ENCODE assay signal across 1 cellular context in the genomic region with DNA sequence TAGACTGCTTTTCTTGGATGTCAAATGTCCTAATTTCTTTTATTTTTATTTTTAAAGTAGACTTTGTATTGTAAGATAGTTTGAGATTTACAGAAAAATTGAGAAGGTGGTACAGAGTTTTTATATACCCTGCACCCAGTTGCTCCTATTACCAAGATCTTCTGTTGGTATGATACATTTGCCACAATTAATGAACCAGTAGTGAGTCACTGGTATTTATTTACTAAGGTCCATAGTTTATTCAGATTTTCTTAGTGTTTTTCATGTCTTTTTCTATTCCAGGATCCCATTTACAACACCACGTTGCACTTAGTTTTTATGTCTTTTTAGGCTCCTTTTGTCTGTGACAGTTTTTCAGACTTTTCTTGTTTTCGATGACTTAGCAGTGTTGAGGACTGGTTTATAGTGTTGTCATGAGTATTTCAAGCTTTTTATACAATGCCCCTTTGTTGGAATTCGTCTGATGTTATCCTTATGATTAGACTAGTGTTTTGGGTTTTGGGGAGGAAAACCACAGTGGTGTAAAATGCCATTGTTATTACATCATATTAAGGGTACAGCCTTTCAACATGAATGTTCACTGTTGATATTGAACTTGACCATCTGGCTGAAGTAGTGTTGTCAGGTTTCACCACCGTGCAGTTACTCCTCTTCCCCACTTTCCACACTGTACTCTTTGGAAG.
TF ChIP-seq lines count a peak whose summit lies in the region.

No MANE protein-coding gene starts in this region.

TF ChIP-seq in HEK293, 187 proteins besides CTCF, POLR2A, EP300 and RAD21 (continued from another document and continues in another):
- TF ChIP-seq ZFP37 (tag by site-specific recombination; IDR thresholded peaks at IDR 0.05) (no peak), SP3 (tag by site-specific recombination; IDR thresholded peaks at IDR 0.05) (no peak), ZNF211 (tag by site-specific recombination; IDR thresholded peaks at IDR 0.05; ENCODE audit: low read depth) (no peak), ZNF561 (tag by site-specific recombination; IDR thresholded peaks at IDR 0.05; ENCODE audit: borderline replicate concordance) (no peak), KLF1 (tag by site-specific recombination; IDR thresholded peaks at IDR 0.05) (no peak), ZBTB8A (tag by site-specific recombination; IDR thresholded peaks at IDR 0.05) (no peak), ZNF791 (tag by site-specific recombination; IDR thresholded peaks at IDR 0.05) (no peak), ZFP41 (tag by site-specific recombination; IDR thresholded peaks at IDR 0.05; ENCODE audit: borderline replicate concordance) (no peak), ZBTB21 (tag by site-specific recombination; IDR thresholded peaks at IDR 0.05) (no peak), ZNF366 (tag by site-specific recombination; conservative IDR thresholded peaks at IDR 0.05) (no peak; the same call in 1 of the 2 replicates), ZNF549 (tag by site-specific recombination; IDR thresholded peaks at IDR 0.05) (no peak), ZNF555 (tag by site-specific recombination; conservative IDR thresholded peaks at IDR 0.05) (no peak), SCRT2 (tag by site-specific recombination; IDR thresholded peaks at IDR 0.05) (no peak), YY1 (tag by site-specific recombination; IDR thresholded peaks at IDR 0.05) (no peak), ZXDB (tag by site-specific recombination; IDR thresholded peaks at IDR 0.05) (no peak), ZNF132 (tag by site-specific recombination; IDR thresholded peaks at IDR 0.05; ENCODE audit: borderline replicate concordance) (no peak), MZF1 (tag by site-specific recombination; IDR thresholded peaks at IDR 0.05; ENCODE audit: borderline replicate concordance) (no peak), ZNF768 (tag by site-specific recombination; IDR thresholded peaks at IDR 0.05) (no peak), ZNF433 (tag by site-specific recombination; IDR thresholded peaks at IDR 0.05; ENCODE audit: low read depth) (no peak), PRDM6 (tag by site-specific recombination; IDR thresholded peaks at IDR 0.05) (peak; percentile 86), PATZ1 (tag by site-specific recombination; IDR thresholded peaks at IDR 0.05) (0 out of 2 replicates have a peak, but pooled peaks have one; percentile 17), WT1 (tag by site-specific recombination; IDR thresholded peaks at IDR 0.05) (peak; percentile 46), ZNF580 (tag by site-specific recombination; IDR thresholded peaks at IDR 0.05) (no peak), ZNF174 (tag by site-specific recombination; IDR thresholded peaks at IDR 0.05) (no peak), ZNF639 (tag by site-specific recombination; IDR thresholded peaks at IDR 0.05) (no peak), PRDM10 (tag by site-specific recombination; IDR thresholded peaks at IDR 0.05) (no peak), ZNF585B (tag by site-specific recombination; IDR thresholded peaks at IDR 0.05) (no peak), TRIM28 (IDR thresholded peaks at IDR 0.05; ENCODE audit: borderline replicate concordance, low read length) (no peak), ZBTB6 (tag by site-specific recombination; IDR thresholded peaks at IDR 0.05) (no peak), GLIS2 (tag by site-specific recombination; IDR thresholded peaks at IDR 0.05) (no peak), GLIS1 (tag by site-specific recombination; IDR thresholded peaks at IDR 0.05) (no peak), ZNF677 (tag by site-specific recombination; IDR thresholded peaks at IDR 0.05) (no peak), MYNN (tag by site-specific recombination; IDR thresholded peaks at IDR 0.05; ENCODE audit: borderline replicate concordance) (no peak), ZNF621 (tag by site-specific recombination; IDR thresholded peaks at IDR 0.05) (no peak), ZNF311 (tag by site-specific recombination; IDR thresholded peaks at IDR 0.05; ENCODE audit: borderline replicate concordance) (no peak), ZNF37A (tag by site-specific recombination; IDR thresholded peaks at IDR 0.05) (no peak)
- TF ChIP-seq, protein P1, sequence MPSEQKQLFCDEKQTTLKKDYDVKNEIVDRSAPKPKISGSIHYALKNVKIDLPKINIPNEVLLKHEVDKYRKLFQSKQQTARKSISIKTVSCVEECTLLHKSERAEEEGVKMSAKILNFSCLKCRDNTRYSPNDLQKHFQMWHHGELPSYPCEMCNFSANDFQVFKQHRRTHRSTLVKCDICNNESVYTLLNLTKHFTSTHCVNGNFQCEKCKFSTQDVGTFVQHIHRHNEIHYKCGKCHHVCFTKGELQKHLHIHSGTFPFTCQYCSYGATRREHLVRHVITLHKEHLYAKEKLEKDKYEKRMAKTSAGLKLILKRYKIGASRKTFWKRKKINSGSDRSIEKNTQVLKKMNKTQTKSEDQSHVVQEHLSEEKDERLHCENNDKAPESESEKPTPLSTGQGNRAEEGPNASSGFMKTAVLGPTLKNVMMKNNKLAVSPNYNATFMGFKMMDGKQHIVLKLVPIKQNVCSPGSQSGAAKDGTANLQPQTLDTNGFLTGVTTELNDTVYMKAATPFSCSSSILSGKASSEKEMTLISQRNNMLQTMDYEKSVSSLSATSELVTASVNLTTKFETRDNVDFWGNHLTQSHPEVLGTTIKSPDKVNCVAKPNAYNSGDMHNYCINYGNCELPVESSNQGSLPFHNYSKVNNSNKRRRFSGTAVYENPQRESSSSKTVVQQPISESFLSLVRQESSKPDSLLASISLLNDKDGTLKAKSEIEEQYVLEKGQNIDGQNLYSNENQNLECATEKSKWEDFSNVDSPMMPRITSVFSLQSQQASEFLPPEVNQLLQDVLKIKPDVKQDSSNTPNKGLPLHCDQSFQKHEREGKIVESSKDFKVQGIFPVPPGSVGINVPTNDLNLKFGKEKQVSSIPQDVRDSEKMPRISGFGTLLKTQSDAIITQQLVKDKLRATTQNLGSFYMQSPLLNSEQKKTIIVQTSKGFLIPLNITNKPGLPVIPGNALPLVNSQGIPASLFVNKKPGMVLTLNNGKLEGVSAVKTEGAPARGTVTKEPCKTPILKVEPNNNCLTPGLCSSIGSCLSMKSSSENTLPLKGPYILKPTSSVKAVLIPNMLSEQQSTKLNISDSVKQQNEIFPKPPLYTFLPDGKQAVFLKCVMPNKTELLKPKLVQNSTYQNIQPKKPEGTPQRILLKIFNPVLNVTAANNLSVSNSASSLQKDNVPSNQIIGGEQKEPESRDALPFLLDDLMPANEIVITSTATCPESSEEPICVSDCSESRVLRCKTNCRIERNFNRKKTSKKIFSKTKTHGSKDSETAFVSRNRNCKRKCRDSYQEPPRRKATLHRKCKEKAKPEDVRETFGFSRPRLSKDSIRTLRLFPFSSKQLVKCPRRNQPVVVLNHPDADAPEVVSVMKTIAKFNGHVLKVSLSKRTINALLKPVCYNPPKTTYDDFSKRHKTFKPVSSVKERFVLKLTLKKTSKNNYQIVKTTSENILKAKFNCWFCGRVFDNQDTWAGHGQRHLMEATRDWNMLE (tag by site-specific recombination; conservative IDR thresholded peaks at IDR 0.05; ENCODE audit: low read depth) = 0 out of 2 replicates have a peak, but pooled peaks have one; percentile 19
- TF ChIP-seq, protein P2, sequence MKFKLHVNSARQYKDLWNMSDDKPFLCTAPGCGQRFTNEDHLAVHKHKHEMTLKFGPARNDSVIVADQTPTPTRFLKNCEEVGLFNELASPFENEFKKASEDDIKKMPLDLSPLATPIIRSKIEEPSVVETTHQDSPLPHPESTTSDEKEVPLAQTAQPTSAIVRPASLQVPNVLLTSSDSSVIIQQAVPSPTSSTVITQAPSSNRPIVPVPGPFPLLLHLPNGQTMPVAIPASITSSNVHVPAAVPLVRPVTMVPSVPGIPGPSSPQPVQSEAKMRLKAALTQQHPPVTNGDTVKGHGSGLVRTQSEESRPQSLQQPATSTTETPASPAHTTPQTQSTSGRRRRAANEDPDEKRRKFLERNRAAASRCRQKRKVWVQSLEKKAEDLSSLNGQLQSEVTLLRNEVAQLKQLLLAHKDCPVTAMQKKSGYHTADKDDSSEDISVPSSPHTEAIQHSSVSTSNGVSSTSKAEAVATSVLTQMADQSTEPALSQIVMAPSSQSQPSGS (tag by site-specific recombination; IDR thresholded peaks at IDR 0.05; ENCODE audit: low read depth) = 0 out of 2 replicates have a peak, but pooled peaks have one; percentile 7
- TF ChIP-seq, protein P3, sequence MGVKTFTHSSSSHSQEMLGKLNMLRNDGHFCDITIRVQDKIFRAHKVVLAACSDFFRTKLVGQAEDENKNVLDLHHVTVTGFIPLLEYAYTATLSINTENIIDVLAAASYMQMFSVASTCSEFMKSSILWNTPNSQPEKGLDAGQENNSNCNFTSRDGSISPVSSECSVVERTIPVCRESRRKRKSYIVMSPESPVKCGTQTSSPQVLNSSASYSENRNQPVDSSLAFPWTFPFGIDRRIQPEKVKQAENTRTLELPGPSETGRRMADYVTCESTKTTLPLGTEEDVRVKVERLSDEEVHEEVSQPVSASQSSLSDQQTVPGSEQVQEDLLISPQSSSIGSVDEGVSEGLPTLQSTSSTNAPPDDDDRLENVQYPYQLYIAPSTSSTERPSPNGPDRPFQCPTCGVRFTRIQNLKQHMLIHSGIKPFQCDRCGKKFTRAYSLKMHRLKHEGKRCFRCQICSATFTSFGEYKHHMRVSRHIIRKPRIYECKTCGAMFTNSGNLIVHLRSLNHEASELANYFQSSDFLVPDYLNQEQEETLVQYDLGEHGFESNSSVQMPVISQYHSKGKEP (tag by site-specific recombination; IDR thresholded peaks at IDR 0.05) = no peak
